ENCODE assay signal across 24 cellular contexts in genomic region chr20:18639501-18639979, GRCh38. TPM values are rescaled to one million over a fixed set of nuclear protein-coding genes. Genes with fewer than 3 reads are reported as not detected.
DNase-seq lines count a peak whose midpoint lies in the region; ATAC-seq, FAIRE-seq and TF ChIP-seq lines count a peak whose summit lies in the region.
"Had no signal": no experiment of that assay in that cellular context is flagged by ENCODE, and none has a peak within 500 bp of the region (broad histone marks: within the 10 kb centered on the region; RNA-seq: fewer than 3 reads in every experiment).

No MANE protein-coding gene starts in this region.

- peak overlapping the region; percentile 18; the same call in 1 of the 2 replicates for H3K27ac ChIP-seq in MM.1S (ENCODE audit: low read length)
- H3K27ac ChIP-seq in esophagus muscularis mucosa (replicated peaks in 1 of 4) = no peak overlapping the region
- H3K27ac ChIP-seq: stomach, vagina, WERI-Rb-1 had no signal

- no peak for TF ChIP-seq EP300 in esophagus muscularis mucosa (IDR thresholded peaks at IDR 0.05)

- H3K36me3 ChIP-seq in MM.1S (replicated peaks; ENCODE audit: insufficient read depth, low read length) = no peaks in the 10 kb centered on the region
- H3K36me3 ChIP-seq in adipocyte (ENCODE audit: control insufficient read depth, insufficient read depth, low read length, severe bottlenecking) = no peaks in the 10 kb centered on the region
- peaks cover 0 to 8% (median 0%) of the 10 kb centered on the region in 4 donors for H3K36me3 ChIP-seq in esophagus muscularis mucosa
- H3K36me3 ChIP-seq: stomach, vagina, WERI-Rb-1 had no signal

- POLR2A ChIA-PET in activated CD8-positive, alpha-beta T cell treated with anti-CD3 and anti-CD28 coated beads, Interleukin-2, amount 10 ng/mL, durations not matched to agents 7 days and 5 days (lab: Charles Lee) = no interaction called here

- DNase-seq in EH (ENCODE audit: low read depth) (peak; percentile 30), MM.1S (no peak), adipocyte (ENCODE audit: low read depth) (peak; percentile 41), osteocyte (ENCODE audit: extremely low spot score, unreplicated experiment) (no peak), HuH-7.5 (ENCODE audit: low spot score) (no peak), esophagus muscularis mucosa (ENCODE audit: extremely low spot score) (no peak), frontal cortex (ENCODE audit: low spot score in 2 of 2) (no peak)
- no peak for DNase-seq in activated CD8-positive, alpha-beta T cell treated with anti-CD3 and anti-CD28 coated beads, Interleukin-2, amount 10 ng/mL, durations not matched to agents 7 days and 5 days
- DNase-seq: activated CD4-positive, alpha-beta memory T cell treated with anti-CD3 and anti-CD28 coated beads, Interleukin-2, amount 10 ng/mL, durations not matched to agents 7 days and 5 days; activated naive CD4-positive, alpha-beta T cell treated with anti-CD3 and anti-CD28 coated beads, Interleukin-2, amount 50 U/mL, for 16 hours; activated T-cell treated with anti-CD3 and anti-CD28 coated beads, Interleukin-2, amount 50 U/mL, for 4 hours; COR-L47; cortex of kidney; Karpas-422; NCI-H1694 treated with DMSO at 0.1 percent for 48 hours; NCI-H446; occipital lobe; SHP77; stimulated activated CD4-positive, alpha-beta T cell treated with anti-CD3 and anti-CD28 coated beads, Interleukin-1b, Interleukin-23, amount 100 ng/mL, for 48 hours; stomach; WERI-Rb-1 had no signal

- H3K36me3 Mint-ChIP-seq in osteocyte (ENCODE audit: unreplicated experiment) = no peaks in the 10 kb centered on the region
- peaks cover 2% of the 10 kb centered on the region for H3K36me3 Mint-ChIP-seq in activated CD8-positive, alpha-beta T cell treated with anti-CD3 and anti-CD28 coated beads, Interleukin-2, amount 10 ng/mL, durations not matched to agents 7 days and 5 days (ENCODE audit: low read depth)

- no peak for TF ChIP-seq POLR2A in esophagus muscularis mucosa (IDR thresholded peaks at IDR 0.05; ENCODE audit: low read depth)

- peak overlapping the region; percentile 83 for H3K27ac Mint-ChIP-seq in osteocyte (ENCODE audit: unreplicated experiment)
- H3K27ac Mint-ChIP-seq in activated CD8-positive, alpha-beta T cell treated with anti-CD3 and anti-CD28 coated beads, Interleukin-2, amount 10 ng/mL, durations not matched to agents 7 days and 5 days = no peak overlapping the region
- H3K27ac Mint-ChIP-seq: activated CD4-positive, alpha-beta memory T cell treated with anti-CD3 and anti-CD28 coated beads, Interleukin-2, amount 10 ng/mL, durations not matched to agents 7 days and 5 days; T-helper 1 cell treated with Interleukin-12 subunit alpha and Interleukin-12 subunit beta and Interleukin-4 antibody, amounts not matched to agents 30 μg/mL and 1 μg/mL, for 36 hours had no signal

- H2AFZ ChIP-seq in MM.1S (ENCODE audit: low read length) = no peak overlapping the region

- no peaks in the 10 kb centered on the region for H4K20me1 ChIP-seq in MM.1S (ENCODE audit: insufficient read depth, low read length)

- no peak for ATAC-seq in activated CD8-positive, alpha-beta T cell treated with anti-CD3 and anti-CD28 coated beads, Interleukin-2, amount 10 ng/mL, durations not matched to agents 7 days and 5 days
- ATAC-seq: activated T-cell treated with anti-CD3 and anti-CD28 coated beads, Interleukin-2, amount 50 U/mL, for 4 hours; sciatic nerve had no signal

- H3K4me1 ChIP-seq in MM.1S (ENCODE audit: low read length) (0 out of 2 replicates have a peak, but pooled peaks cover 13% of the 10 kb centered on the region), adipocyte (ENCODE audit: control insufficient read depth, insufficient read depth, low read length) (peaks cover 12% of the 10 kb centered on the region), esophagus muscularis mucosa (no peaks in the 10 kb centered on the region)
- H3K4me1 ChIP-seq: stomach, vagina had no signal

- no peaks in the 10 kb centered on the region for H3K9me2 ChIP-seq in MM.1S (replicated peaks; ENCODE audit: insufficient read depth, low read length)

- no peaks in the 10 kb centered on the region for H3K27me3 Mint-ChIP-seq in osteocyte (ENCODE audit: unreplicated experiment)
- no peaks in the 10 kb centered on the region for H3K27me3 Mint-ChIP-seq in activated CD8-positive, alpha-beta T cell treated with anti-CD3 and anti-CD28 coated beads, Interleukin-2, amount 10 ng/mL, durations not matched to agents 7 days and 5 days (ENCODE audit: low read depth)
- H3K27me3 Mint-ChIP-seq: activated CD4-positive, alpha-beta memory T cell treated with anti-CD3 and anti-CD28 coated beads, Interleukin-2, amount 10 ng/mL, durations not matched to agents 7 days and 5 days had no signal

- no peaks in the 10 kb centered on the region for H3K79me2 ChIP-seq in MM.1S (ENCODE audit: low read length)

- H3K4me3 ChIP-seq in MM.1S (ENCODE audit: low read length) (0 out of 2 replicates have a peak overlapping the region, but pooled peaks have one; percentile 14), adipocyte (ENCODE audit: low read length) (no peak overlapping the region), esophagus muscularis mucosa (no peak overlapping the region)
- H3K4me3 ChIP-seq: stomach, vagina had no signal

- CTCF ChIA-PET in activated CD8-positive, alpha-beta T cell treated with anti-CD3 and anti-CD28 coated beads, Interleukin-2, amount 10 ng/mL, durations not matched to agents 7 days and 5 days (lab: Charles Lee) = no interaction called here

- H3K27me3 ChIP-seq in MM.1S (replicated peaks; ENCODE audit: insufficient read depth, low read length) = no peaks in the 10 kb centered on the region
- no peaks in the 10 kb centered on the region for H3K27me3 ChIP-seq in adipocyte (replicated peaks; ENCODE audit: control insufficient read depth, insufficient read depth, low read length)
- no peaks in the 10 kb centered on the region for H3K27me3 ChIP-seq in esophagus muscularis mucosa
- H3K27me3 ChIP-seq: stomach, vagina had no signal

- H3F3A ChIP-seq in MM.1S (ENCODE audit: insufficient read depth, low read length) = no peaks in the 10 kb centered on the region

- H3K9me3 ChIP-seq in MM.1S (replicated peaks; ENCODE audit: insufficient read depth, low read length) (no peaks in the 10 kb centered on the region), adipocyte (ENCODE audit: control insufficient read depth, low read length) (no peaks in the 10 kb centered on the region), esophagus muscularis mucosa (no peaks in the 10 kb centered on the region)
- H3K9me3 ChIP-seq: stomach, vagina had no signal

- peak overlapping the region; percentile 43 for H3K4me2 ChIP-seq in MM.1S (ENCODE audit: low read depth, low read length)

- 81% methylated on average over 9 of the region's 9 CpGs for WGBS in esophagus muscularis mucosa

- peaks cover 22% of the 10 kb centered on the region for H3K4me1 Mint-ChIP-seq in osteocyte (ENCODE audit: unreplicated experiment)
- no peaks in the 10 kb centered on the region for H3K4me1 Mint-ChIP-seq in activated CD8-positive, alpha-beta T cell treated with anti-CD3 and anti-CD28 coated beads, Interleukin-2, amount 10 ng/mL, durations not matched to agents 7 days and 5 days (ENCODE audit: low read depth)

- TF ChIP-seq CTCF in MM.1S (IDR thresholded peaks at IDR 0.05; ENCODE audit: low read length) (no peak), osteocyte (IDR thresholded peaks at IDR 0.05) (no peak), esophagus muscularis mucosa (IDR thresholded peaks at IDR 0.05) (no peak)

- no peaks in the 10 kb centered on the region for H3K9me3 Mint-ChIP-seq in osteocyte (ENCODE audit: unreplicated experiment)
- no peaks in the 10 kb centered on the region for H3K9me3 Mint-ChIP-seq in activated CD8-positive, alpha-beta T cell treated with anti-CD3 and anti-CD28 coated beads, Interleukin-2, amount 10 ng/mL, durations not matched to agents 7 days and 5 days (ENCODE audit: insufficient read depth)
- H3K9me3 Mint-ChIP-seq: activated CD4-positive, alpha-beta memory T cell treated with anti-CD3 and anti-CD28 coated beads, Interleukin-2, amount 10 ng/mL, durations not matched to agents 7 days and 5 days; activated T-cell treated with anti-CD3 and anti-CD28 coated beads, Interleukin-2, amount 50 U/mL, for 4 hours; T-helper 1 cell treated with Interleukin-12 subunit alpha and Interleukin-12 subunit beta and Interleukin-4 antibody, amounts not matched to agents 30 μg/mL and 1 μg/mL, for 36 hours had no signal

- no peak for FAIRE-seq in frontal cortex (lab: Jason Lieb, UNC)

- H3K4me3 Mint-ChIP-seq in osteocyte (ENCODE audit: unreplicated experiment) = peak overlapping the region; percentile 8
- no peak overlapping the region for H3K4me3 Mint-ChIP-seq in activated CD8-positive, alpha-beta T cell treated with anti-CD3 and anti-CD28 coated beads, Interleukin-2, amount 10 ng/mL, durations not matched to agents 7 days and 5 days
- H3K4me3 Mint-ChIP-seq: activated CD4-positive, alpha-beta memory T cell treated with anti-CD3 and anti-CD28 coated beads, Interleukin-2, amount 10 ng/mL, durations not matched to agents 7 days and 5 days; activated T-cell treated with anti-CD3 and anti-CD28 coated beads, Interleukin-2, amount 50 U/mL, for 4 hours; T-helper 1 cell treated with Interleukin-12 subunit alpha and Interleukin-12 subunit beta and Interleukin-4 antibody, amounts not matched to agents 30 μg/mL and 1 μg/mL, for 36 hours had no signal

- intact Hi-C loops in esophagus muscularis mucosa (cut with DNase I) = no loop called here

- H3K9ac ChIP-seq in MM.1S (ENCODE audit: low read length) (no peak overlapping the region), adipocyte (ENCODE audit: low read length) (no peak overlapping the region)

RNA-seq across cellular contexts. Expression of gene DTD1, which starts 51.7 kb away (rescaled TPM):
- total RNA-seq in osteocyte = 21.5 and 26.2 TPM in 2 replicates
- 10 to 100 TPM; 15.1 to 20.0 (median 17.5) TPM for total RNA-seq in esophagus muscularis mucosa
- 98.2 TPM for total RNA-seq in frontal cortex
- total RNA-seq in activated CD8-positive, alpha-beta T cell treated with anti-CD3 and anti-CD28 coated beads, Interleukin-2, amount 10 ng/mL, durations not matched to agents 7 days and 5 days = 10 to 100 TPM; 25.9 to 28.5 TPM

Comparison
In these comparisons a context has a peak if more than half of its experiments do, and no peak if none do; other contexts are left out.
1. DNase-seq: peak in EH (single experiment) and adipocyte (single experiment); none in MM.1S (single experiment), osteocyte (single experiment), HuH-7.5 (single experiment), esophagus muscularis mucosa (single experiment), frontal cortex (0 of 2) and activated CD8-positive, alpha-beta T cell treated with anti-CD3 and anti-CD28 coated beads, Interleukin-2, amount 10 ng/mL, durations not matched to agents 7 days and 5 days (single experiment).